ENCODE assay signal across 10 cellular contexts in the genomic region with DNA sequence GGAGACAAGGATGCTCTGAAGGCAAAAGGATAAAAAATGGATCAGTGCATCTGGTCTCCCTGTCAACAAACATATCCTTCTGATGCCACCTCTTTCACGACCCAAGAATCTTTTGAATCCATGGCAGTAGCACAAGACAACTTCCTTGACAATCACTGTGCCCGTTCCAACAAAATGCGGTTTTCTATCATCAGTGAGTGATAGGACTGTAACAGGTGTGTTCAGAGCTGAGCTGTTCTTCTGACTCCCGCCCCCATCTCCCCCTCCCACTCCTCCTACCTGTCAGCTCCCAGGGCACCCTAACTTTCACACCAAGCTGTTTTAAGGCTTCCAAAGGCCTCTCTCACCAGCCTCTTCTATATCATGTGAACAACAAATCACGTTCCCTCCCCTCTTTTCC.
A peak's percentile ranks its signal among the peaks of the same experiment; 100 is the strongest.
DNase-seq lines count a peak whose midpoint lies in the region; ATAC-seq and TF ChIP-seq lines count a peak whose summit lies in the region.
"Had no signal": no experiment of that assay in that cellular context is flagged by ENCODE, and none has a peak within 500 bp of the region (broad histone marks: within the 10 kb centered on the region; RNA-seq: fewer than 3 reads in every experiment).

No MANE protein-coding gene starts in this region.

- no peak for DNase-seq in GM23248
- DNase-seq in RWPE2 (ENCODE audit: low spot score), result no peak
- DNase-seq in fibroblast of villous mesenchyme (ENCODE audit: low read depth), result no peak
- no peak for DNase-seq in psoas muscle
- DNase-seq in GM20000 (ENCODE audit: low spot score), result no peak
- DNase-seq in AG08396 (ENCODE audit: low spot score), result no peak
- no peak for DNase-seq in OCI-M1 (lab: John Stamatoyannopoulos, UW)
- DNase-seq in stimulated activated CD4-positive, alpha-beta T cell treated with anti-CD3 and anti-CD28 coated beads, Interleukin-1b, Interleukin-23, amount 100 ng/mL, for 48 hours, result no peak
- DNase-seq: activated naive CD4-positive, alpha-beta T cell; stimulated activated CD4-positive, alpha-beta T cell treated with anti-CD3 and anti-CD28 coated beads, Interleukin-4, amount 100 ng/mL, for 4 hours had no signal

- peak overlapping the region; percentile 21; the same call in 1 of the 2 replicates for H3K9ac ChIP-seq in GM23248

- H3K9me3 ChIP-seq in GM23248 (ENCODE audit: low read depth) (no peaks in the 10 kb centered on the region), RWPE2 (ENCODE audit: severe bottlenecking) (no peaks in the 10 kb centered on the region), psoas muscle (no peaks in the 10 kb centered on the region)

- peak overlapping the region; percentile 73 for H3K4me2 ChIP-seq in GM23248 (ENCODE audit: unreplicated experiment)

- H3K27ac ChIP-seq in GM23248 (peak overlapping the region; percentile 40; the same call in 1 of the 2 replicates), RWPE2 (ENCODE audit: poor library complexity, severe bottlenecking) (peak overlapping the region; percentile 25), psoas muscle (peak overlapping the region; percentile 80)

- no peaks in the 10 kb centered on the region for H3K9me2 ChIP-seq in GM23248 (ENCODE audit: insufficient read depth)

- peaks cover 26% of the 10 kb centered on the region for H3F3A ChIP-seq in GM23248 (ENCODE audit: insufficient read depth)

- no peak for TF ChIP-seq CTCF in RWPE2 (IDR thresholded peaks at IDR 0.05; ENCODE audit: poor library complexity, severe bottlenecking)
- TF ChIP-seq CTCF in fibroblast of villous mesenchyme (IDR thresholded peaks at IDR 0.05; ENCODE audit: insufficient read depth, low read depth, low read length), result no peak
- no peak for TF ChIP-seq CTCF in psoas muscle (IDR thresholded peaks at IDR 0.05)
- TF ChIP-seq CTCF in GM20000 (IDR thresholded peaks at IDR 0.05; ENCODE audit: extremely low read depth, missing control alignments), result no peak

- H3K36me3 ChIP-seq in GM23248 (ENCODE audit: low read depth) (no peaks in the 10 kb centered on the region), RWPE2 (ENCODE audit: low read depth) (no peaks in the 10 kb centered on the region), psoas muscle (ENCODE audit: insufficient read depth in 1 of 2, low read depth in 1 of 2) (no peaks in the 10 kb centered on the region)

- no peak for ATAC-seq in RWPE2 (ENCODE audit: low read depth)
- ATAC-seq in psoas muscle, result peak in 3 of 4 donors; percentile 1 to 43 (median 38)

- H3K4me1 ChIP-seq in GM23248 (ENCODE audit: insufficient read depth) (peaks cover 27% of the 10 kb centered on the region), RWPE2 (ENCODE audit: insufficient read depth, poor library complexity, severe bottlenecking) (peaks cover 34% of the 10 kb centered on the region), psoas muscle (peaks cover 45% of the 10 kb centered on the region)

- H3K79me2 ChIP-seq in GM23248 (ENCODE audit: insufficient read depth), result peaks cover 82% of the 10 kb centered on the region

- in situ Hi-C loops in GM23248 (cut with MboI), result no loop called here

- WGBS in GM23248 (ENCODE audit: low coverage in 1 of 2, low lambda C conversion rate in 2 of 2, missing lambda C conversion rate in 2 of 2), 2 experiments, result 39 to 42% methylated on average over 5 of the region's 5 CpGs
- 28 to 37% (median 32%) methylated on average over 5 of the region's 5 CpGs for WGBS in psoas muscle, 3 donors

- intact Hi-C loops in psoas muscle (cut with DNase I), result no loop called here

- H2AFZ ChIP-seq in GM23248, result peak overlapping the region; percentile 46; the same call in 1 of the 2 replicates

- H4K20me1 ChIP-seq in GM23248 (ENCODE audit: insufficient read depth), result no peaks in the 10 kb centered on the region

- peak overlapping the region; percentile 62 for H3K4me3 ChIP-seq in GM23248
- no peak overlapping the region for H3K4me3 ChIP-seq in RWPE2 (ENCODE audit: severe bottlenecking)
- H3K4me3 ChIP-seq in fibroblast of villous mesenchyme (ENCODE audit: low read depth, low read length), result peak overlapping the region; percentile 41
- H3K4me3 ChIP-seq in psoas muscle, result peak overlapping the region; percentile 35

- H3K27me3 ChIP-seq in GM23248 (replicated peaks; ENCODE audit: insufficient read depth), result no peaks in the 10 kb centered on the region
- H3K27me3 ChIP-seq in RWPE2 (ENCODE audit: insufficient read depth, poor library complexity, severe bottlenecking), result no peaks in the 10 kb centered on the region
- H3K27me3 ChIP-seq in psoas muscle (ENCODE audit: insufficient read depth in 3 of 3, low read length in 2 of 3), result no peaks in the 10 kb centered on the region

Comparison
In these comparisons a context has a peak if more than half of its experiments do, and no peak if none do; other contexts are left out.
1. H3K27ac ChIP-seq: peak in every context shown above with its lines; median percentile 80 in psoas muscle; 40 in GM23248; 25 in RWPE2.